ENCODE assay signal across 1 cellular context in the genomic region with DNA sequence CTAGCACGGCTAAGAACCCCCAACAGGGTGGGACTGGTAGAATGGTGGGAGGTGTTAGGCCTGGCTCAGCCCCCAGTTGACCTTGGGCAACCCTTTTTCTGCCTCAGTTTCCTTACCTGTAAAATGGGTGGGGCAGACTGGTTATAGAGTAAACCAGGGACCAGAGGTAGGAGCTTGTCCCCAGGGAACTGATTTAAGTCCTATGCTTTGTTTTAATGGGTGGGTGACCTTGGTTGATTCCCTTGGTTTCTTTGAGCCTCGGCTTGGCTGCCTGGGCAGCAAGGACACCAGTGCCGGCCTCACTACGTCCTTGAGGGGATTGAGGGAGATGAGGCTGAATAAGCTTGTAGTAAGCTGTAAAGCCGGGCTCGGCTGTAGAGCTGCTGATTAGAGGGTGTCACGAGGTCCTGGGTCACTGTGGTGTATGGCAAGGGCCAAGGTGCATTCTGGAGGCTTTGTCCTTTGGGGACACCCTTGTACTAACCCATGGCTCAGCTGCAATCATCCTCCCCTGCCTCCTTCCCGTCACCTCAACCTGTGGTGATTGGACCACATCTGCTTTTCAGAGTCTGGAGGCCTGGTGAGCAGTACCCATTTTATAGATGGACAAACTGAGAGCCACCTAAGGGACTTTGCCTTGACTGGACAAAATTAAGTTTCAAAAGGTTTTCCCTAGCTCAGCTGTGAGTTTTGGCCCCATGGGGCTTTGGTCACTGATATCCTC.
TF ChIP-seq lines count a peak whose summit lies in the region.

No MANE protein-coding gene starts in this region.

TF ChIP-seq in K562, 482 proteins besides CTCF, POLR2A, EP300 and RAD21 (continued from another document and continues in another):
- TF ChIP-seq, protein P1, sequence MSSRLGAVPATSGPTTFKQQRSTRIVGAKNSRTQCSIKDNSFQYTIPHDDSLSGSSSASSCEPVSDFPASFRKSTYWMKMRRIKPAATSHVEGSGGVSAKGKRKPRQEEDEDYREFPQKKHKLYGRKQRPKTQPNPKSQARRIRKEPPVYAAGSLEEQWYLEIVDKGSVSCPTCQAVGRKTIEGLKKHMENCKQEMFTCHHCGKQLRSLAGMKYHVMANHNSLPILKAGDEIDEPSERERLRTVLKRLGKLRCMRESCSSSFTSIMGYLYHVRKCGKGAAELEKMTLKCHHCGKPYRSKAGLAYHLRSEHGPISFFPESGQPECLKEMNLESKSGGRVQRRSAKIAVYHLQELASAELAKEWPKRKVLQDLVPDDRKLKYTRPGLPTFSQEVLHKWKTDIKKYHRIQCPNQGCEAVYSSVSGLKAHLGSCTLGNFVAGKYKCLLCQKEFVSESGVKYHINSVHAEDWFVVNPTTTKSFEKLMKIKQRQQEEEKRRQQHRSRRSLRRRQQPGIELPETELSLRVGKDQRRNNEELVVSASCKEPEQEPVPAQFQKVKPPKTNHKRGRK (tag; IDR thresholded peaks at IDR 0.05) = no peak
- peak; percentile 93 for TF ChIP-seq CBX1 (IDR thresholded peaks at IDR 0.05; ENCODE audit: low read depth)
- no peak for TF ChIP-seq MCM3 (IDR thresholded peaks at IDR 0.05)
- TF ChIP-seq MTF1 (CRISPR knock-in tag; IDR thresholded peaks at IDR 0.05; ENCODE audit: borderline replicate concordance) = no peak
- peak in 1 of 2 experiments; percentile 69; a peak in 1 of 4 replicates for TF ChIP-seq FOXA3 (CRISPR knock-in tag; conservative IDR thresholded peaks at IDR 0.05 in 1 of 2, IDR thresholded peaks at IDR 0.05 in 1 of 2)
- no peak for TF ChIP-seq PCBP2 (IDR thresholded peaks at IDR 0.05; ENCODE audit: low read depth, low read length, poor library complexity, severe bottlenecking)
- TF ChIP-seq CHCHD3 (CRISPR knock-in tag; IDR thresholded peaks at IDR 0.05) = no peak
- no peak for TF ChIP-seq SMARCB1 (IDR thresholded peaks at IDR 0.05; ENCODE audit: insufficient read length, low read depth)
- no peak for TF ChIP-seq EP400 (IDR thresholded peaks at IDR 0.05)
- peak; percentile 55; the same call in 1 of the 2 replicates for TF ChIP-seq FOXM1 (IDR thresholded peaks at IDR 0.05; ENCODE audit: low read depth)
- TF ChIP-seq FOXM1 (CRISPR knock-in tag; IDR thresholded peaks at IDR 0.05; ENCODE audit: low read depth) = 0 out of 2 replicates have a peak, but pooled peaks have one; percentile 24
- TF ChIP-seq TSC22D4 (tag; IDR thresholded peaks at IDR 0.05) = no peak
- no peak for TF ChIP-seq RBM14 (IDR thresholded peaks at IDR 0.05; ENCODE audit: borderline replicate concordance, insufficient read depth, low read depth, low read length)
- TF ChIP-seq, protein P2, sequence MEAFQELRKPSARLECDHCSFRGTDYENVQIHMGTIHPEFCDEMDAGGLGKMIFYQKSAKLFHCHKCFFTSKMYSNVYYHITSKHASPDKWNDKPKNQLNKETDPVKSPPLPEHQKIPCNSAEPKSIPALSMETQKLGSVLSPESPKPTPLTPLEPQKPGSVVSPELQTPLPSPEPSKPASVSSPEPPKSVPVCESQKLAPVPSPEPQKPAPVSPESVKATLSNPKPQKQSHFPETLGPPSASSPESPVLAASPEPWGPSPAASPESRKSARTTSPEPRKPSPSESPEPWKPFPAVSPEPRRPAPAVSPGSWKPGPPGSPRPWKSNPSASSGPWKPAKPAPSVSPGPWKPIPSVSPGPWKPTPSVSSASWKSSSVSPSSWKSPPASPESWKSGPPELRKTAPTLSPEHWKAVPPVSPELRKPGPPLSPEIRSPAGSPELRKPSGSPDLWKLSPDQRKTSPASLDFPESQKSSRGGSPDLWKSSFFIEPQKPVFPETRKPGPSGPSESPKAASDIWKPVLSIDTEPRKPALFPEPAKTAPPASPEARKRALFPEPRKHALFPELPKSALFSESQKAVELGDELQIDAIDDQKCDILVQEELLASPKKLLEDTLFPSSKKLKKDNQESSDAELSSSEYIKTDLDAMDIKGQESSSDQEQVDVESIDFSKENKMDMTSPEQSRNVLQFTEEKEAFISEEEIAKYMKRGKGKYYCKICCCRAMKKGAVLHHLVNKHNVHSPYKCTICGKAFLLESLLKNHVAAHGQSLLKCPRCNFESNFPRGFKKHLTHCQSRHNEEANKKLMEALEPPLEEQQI (IDR thresholded peaks at IDR 0.05) = no peak
- no peak for TF ChIP-seq ZNF274 (IDR thresholded peaks at IDR 0.05; ENCODE audit: borderline replicate concordance, low read depth, low read length)
- TF ChIP-seq CBX3 (IDR thresholded peaks at IDR 0.05; ENCODE audit: borderline replicate concordance in 1 of 2, low read length in 2 of 2) = peak in 1 of 2 experiments; percentile 95; a peak in 2 of 3 replicates
- TF ChIP-seq BHLHE40 (IDR thresholded peaks at IDR 0.05; ENCODE audit: low read length) = 0 out of 2 replicates have a peak, but pooled peaks have one; percentile 23
- peak; percentile 26 for TF ChIP-seq POLR2B (IDR thresholded peaks at IDR 0.05; ENCODE audit: low read depth, partially characterized antibody)
- TF ChIP-seq SMARCC2 (IDR thresholded peaks at IDR 0.05; ENCODE audit: low read depth) = no peak
- no peak for TF ChIP-seq ZC3H4 (CRISPR knock-in tag; IDR thresholded peaks at IDR 0.05; ENCODE audit: borderline replicate concordance)
- TF ChIP-seq SMARCA5 (IDR thresholded peaks at IDR 0.05) = peak; percentile 99
- 0 out of 2 replicates have a peak, but pooled peaks have one; percentile 17 for TF ChIP-seq CBFA2T3 (IDR thresholded peaks at IDR 0.05)
- TF ChIP-seq ESRRA (IDR thresholded peaks at IDR 0.05; ENCODE audit: borderline replicate concordance, low read depth) = peak; percentile 95
- TF ChIP-seq BRCA1 (IDR thresholded peaks at IDR 0.05) = no peak
- TF ChIP-seq BRCA1 (CRISPR knock-in tag; IDR thresholded peaks at IDR 0.05) = no peak
- TF ChIP-seq ZC3H11A (IDR thresholded peaks at IDR 0.05; ENCODE audit: low read depth, low read length) = no peak
- TF ChIP-seq, protein P3, sequence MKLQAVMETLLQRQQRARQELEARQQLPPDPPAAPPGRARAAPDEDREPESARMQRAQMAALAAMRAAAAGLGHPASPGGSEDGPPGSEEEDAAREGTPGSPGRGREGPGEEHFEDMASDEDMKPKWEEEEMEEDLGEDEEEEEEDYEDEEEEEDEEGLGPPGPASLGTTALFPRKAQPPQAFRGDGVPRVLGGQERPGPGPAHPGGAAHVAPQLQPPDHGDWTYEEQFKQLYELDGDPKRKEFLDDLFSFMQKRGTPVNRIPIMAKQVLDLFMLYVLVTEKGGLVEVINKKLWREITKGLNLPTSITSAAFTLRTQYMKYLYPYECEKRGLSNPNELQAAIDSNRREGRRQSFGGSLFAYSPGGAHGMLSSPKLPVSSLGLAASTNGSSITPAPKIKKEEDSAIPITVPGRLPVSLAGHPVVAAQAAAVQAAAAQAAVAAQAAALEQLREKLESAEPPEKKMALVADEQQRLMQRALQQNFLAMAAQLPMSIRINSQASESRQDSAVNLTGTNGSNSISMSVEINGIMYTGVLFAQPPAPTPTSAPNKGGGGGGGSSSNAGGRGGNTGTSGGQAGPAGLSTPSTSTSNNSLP (IDR thresholded peaks at IDR 0.05; ENCODE audit: borderline replicate concordance, low read depth, low read length) = no peak
- no peak for TF ChIP-seq ZNF324 (CRISPR knock-in tag; IDR thresholded peaks at IDR 0.05)
- no peak for TF ChIP-seq PTRF (tag; IDR thresholded peaks at IDR 0.05)
- 0 out of 2 replicates have a peak, but pooled peaks have one; percentile 20 for TF ChIP-seq ZBTB7A (IDR thresholded peaks at IDR 0.05; ENCODE audit: borderline replicate concordance, control insufficient read depth, low read depth, low read length)
- TF ChIP-seq HIVEP1 (CRISPR knock-in tag; IDR thresholded peaks at IDR 0.05) = no peak
- no peak; the same call in 1 of the 2 replicates for TF ChIP-seq TCF7 (IDR thresholded peaks at IDR 0.05; ENCODE audit: borderline replicate concordance)
- TF ChIP-seq, protein P4, sequence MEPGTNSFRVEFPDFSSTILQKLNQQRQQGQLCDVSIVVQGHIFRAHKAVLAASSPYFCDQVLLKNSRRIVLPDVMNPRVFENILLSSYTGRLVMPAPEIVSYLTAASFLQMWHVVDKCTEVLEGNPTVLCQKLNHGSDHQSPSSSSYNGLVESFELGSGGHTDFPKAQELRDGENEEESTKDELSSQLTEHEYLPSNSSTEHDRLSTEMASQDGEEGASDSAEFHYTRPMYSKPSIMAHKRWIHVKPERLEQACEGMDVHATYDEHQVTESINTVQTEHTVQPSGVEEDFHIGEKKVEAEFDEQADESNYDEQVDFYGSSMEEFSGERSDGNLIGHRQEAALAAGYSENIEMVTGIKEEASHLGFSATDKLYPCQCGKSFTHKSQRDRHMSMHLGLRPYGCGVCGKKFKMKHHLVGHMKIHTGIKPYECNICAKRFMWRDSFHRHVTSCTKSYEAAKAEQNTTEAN (CRISPR knock-in tag; IDR thresholded peaks at IDR 0.05) = no peak
- TF ChIP-seq, protein P5, sequence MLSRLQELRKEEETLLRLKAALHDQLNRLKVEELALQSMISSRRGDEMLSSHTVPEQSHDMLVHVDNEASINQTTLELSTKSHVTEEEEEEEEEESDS (CRISPR knock-in tag; IDR thresholded peaks at IDR 0.05) = no peak
- 0 out of 2 replicates have a peak, but pooled peaks have one; percentile 55 for TF ChIP-seq PPARD (CRISPR knock-in tag; IDR thresholded peaks at IDR 0.05)
- no peak for TF ChIP-seq NFRKB (IDR thresholded peaks at IDR 0.05; ENCODE audit: low read depth)
- TF ChIP-seq ZNF121 (CRISPR knock-in tag; conservative IDR thresholded peaks at IDR 0.05) = no peak
- no peak for TF ChIP-seq NFATC3 (IDR thresholded peaks at IDR 0.05)
- TF ChIP-seq, protein P6, sequence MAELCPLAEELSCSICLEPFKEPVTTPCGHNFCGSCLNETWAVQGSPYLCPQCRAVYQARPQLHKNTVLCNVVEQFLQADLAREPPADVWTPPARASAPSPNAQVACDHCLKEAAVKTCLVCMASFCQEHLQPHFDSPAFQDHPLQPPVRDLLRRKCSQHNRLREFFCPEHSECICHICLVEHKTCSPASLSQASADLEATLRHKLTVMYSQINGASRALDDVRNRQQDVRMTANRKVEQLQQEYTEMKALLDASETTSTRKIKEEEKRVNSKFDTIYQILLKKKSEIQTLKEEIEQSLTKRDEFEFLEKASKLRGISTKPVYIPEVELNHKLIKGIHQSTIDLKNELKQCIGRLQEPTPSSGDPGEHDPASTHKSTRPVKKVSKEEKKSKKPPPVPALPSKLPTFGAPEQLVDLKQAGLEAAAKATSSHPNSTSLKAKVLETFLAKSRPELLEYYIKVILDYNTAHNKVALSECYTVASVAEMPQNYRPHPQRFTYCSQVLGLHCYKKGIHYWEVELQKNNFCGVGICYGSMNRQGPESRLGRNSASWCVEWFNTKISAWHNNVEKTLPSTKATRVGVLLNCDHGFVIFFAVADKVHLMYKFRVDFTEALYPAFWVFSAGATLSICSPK (IDR thresholded peaks at IDR 0.05; ENCODE audit: borderline replicate concordance) = no peak
- TF ChIP-seq MEF2D (tag; conservative IDR thresholded peaks at IDR 0.05; ENCODE audit: low read depth) = 0 out of 2 replicates have a peak, but pooled peaks have one; percentile 26
- TF ChIP-seq ZNF239 (CRISPR knock-in tag; IDR thresholded peaks at IDR 0.05) = no peak
- no peak for TF ChIP-seq HCFC1 (IDR thresholded peaks at IDR 0.05; ENCODE audit: low read depth, low read length)
- no peak for TF ChIP-seq MED1 (CRISPR knock-in tag; IDR thresholded peaks at IDR 0.05; ENCODE audit: borderline replicate concordance)
- no peak for TF ChIP-seq PRMT5 (CRISPR knock-in tag; IDR thresholded peaks at IDR 0.05)
- peak; percentile 67 for TF ChIP-seq MTA1 (IDR thresholded peaks at IDR 0.05; ENCODE audit: borderline replicate concordance)
- TF ChIP-seq, protein P7, sequence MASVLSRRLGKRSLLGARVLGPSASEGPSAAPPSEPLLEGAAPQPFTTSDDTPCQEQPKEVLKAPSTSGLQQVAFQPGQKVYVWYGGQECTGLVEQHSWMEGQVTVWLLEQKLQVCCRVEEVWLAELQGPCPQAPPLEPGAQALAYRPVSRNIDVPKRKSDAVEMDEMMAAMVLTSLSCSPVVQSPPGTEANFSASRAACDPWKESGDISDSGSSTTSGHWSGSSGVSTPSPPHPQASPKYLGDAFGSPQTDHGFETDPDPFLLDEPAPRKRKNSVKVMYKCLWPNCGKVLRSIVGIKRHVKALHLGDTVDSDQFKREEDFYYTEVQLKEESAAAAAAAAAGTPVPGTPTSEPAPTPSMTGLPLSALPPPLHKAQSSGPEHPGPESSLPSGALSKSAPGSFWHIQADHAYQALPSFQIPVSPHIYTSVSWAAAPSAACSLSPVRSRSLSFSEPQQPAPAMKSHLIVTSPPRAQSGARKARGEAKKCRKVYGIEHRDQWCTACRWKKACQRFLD (CRISPR knock-in tag; IDR thresholded peaks at IDR 0.05) = no peak
- TF ChIP-seq, protein P8, sequence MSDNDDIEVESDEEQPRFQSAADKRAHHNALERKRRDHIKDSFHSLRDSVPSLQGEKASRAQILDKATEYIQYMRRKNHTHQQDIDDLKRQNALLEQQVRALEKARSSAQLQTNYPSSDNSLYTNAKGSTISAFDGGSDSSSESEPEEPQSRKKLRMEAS (CRISPR knock-in tag; IDR thresholded peaks at IDR 0.05) = peak; percentile 65; the same call in 1 of the 2 replicates
- TF ChIP-seq, protein P9, sequence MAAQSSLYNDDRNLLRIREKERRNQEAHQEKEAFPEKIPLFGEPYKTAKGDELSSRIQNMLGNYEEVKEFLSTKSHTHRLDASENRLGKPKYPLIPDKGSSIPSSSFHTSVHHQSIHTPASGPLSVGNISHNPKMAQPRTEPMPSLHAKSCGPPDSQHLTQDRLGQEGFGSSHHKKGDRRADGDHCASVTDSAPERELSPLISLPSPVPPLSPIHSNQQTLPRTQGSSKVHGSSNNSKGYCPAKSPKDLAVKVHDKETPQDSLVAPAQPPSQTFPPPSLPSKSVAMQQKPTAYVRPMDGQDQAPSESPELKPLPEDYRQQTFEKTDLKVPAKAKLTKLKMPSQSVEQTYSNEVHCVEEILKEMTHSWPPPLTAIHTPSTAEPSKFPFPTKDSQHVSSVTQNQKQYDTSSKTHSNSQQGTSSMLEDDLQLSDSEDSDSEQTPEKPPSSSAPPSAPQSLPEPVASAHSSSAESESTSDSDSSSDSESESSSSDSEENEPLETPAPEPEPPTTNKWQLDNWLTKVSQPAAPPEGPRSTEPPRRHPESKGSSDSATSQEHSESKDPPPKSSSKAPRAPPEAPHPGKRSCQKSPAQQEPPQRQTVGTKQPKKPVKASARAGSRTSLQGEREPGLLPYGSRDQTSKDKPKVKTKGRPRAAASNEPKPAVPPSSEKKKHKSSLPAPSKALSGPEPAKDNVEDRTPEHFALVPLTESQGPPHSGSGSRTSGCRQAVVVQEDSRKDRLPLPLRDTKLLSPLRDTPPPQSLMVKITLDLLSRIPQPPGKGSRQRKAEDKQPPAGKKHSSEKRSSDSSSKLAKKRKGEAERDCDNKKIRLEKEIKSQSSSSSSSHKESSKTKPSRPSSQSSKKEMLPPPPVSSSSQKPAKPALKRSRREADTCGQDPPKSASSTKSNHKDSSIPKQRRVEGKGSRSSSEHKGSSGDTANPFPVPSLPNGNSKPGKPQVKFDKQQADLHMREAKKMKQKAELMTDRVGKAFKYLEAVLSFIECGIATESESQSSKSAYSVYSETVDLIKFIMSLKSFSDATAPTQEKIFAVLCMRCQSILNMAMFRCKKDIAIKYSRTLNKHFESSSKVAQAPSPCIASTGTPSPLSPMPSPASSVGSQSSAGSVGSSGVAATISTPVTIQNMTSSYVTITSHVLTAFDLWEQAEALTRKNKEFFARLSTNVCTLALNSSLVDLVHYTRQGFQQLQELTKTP (IDR thresholded peaks at IDR 0.05; ENCODE audit: low read depth in 1 of 2, partially characterized antibody in 2 of 2) = peak; percentile 24 to 53
- TF ChIP-seq SREBF1 (IDR thresholded peaks at IDR 0.05; ENCODE audit: borderline replicate concordance, low read depth, low read length) = no peak
- 0 out of 2 replicates have a peak, but pooled peaks have one; percentile 20 for TF ChIP-seq STAT5B (CRISPR knock-in tag; IDR thresholded peaks at IDR 0.05)
- TF ChIP-seq NR2C1 (IDR thresholded peaks at IDR 0.05) = no peak
- TF ChIP-seq NR2C1 (tag; IDR thresholded peaks at IDR 0.05) = peak; percentile 58
- TF ChIP-seq ZKSCAN8 (CRISPR knock-in tag; IDR thresholded peaks at IDR 0.05) = no peak
- 0 out of 2 replicates have a peak, but pooled peaks have one; percentile 35 for TF ChIP-seq ILK (tag; IDR thresholded peaks at IDR 0.05; ENCODE audit: borderline replicate concordance, low read depth)
- TF ChIP-seq DNMT1 (IDR thresholded peaks at IDR 0.05) = no peak
